18 cellular contexts compared by ENCODE assay signal in genomic region chr11:11537372-11537771, GRCh38.
"Had no signal": no experiment of that assay in that cellular context is flagged by ENCODE, and none has a peak within 500 bp of the region (broad histone marks: within the 10 kb centered on the region; RNA-seq: fewer than 3 reads in every experiment).

No MANE protein-coding gene starts in this region.

- H3K4me1 Mint-ChIP-seq: activated CD4-positive, alpha-beta memory T cell treated with anti-CD3 and anti-CD28 coated beads, Interleukin-2, amount 10 ng/mL, durations not matched to agents 7 days and 5 days; activated CD4-positive, alpha-beta T cell treated with anti-CD3 and anti-CD28 coated beads for 36 hours; naive B cell; stimulated activated effector memory CD8-positive, alpha-beta T cell treated with anti-CD3 and anti-CD28 coated beads, Interleukin-12 subunit alpha, Interleukin-12 subunit beta, amount 100 ng/mL, for 72 hours had no signal

- H3K27ac ChIP-seq: colonic mucosa, hepatocyte, VCaP had no signal

- H3K4me2 ChIP-seq: hepatocyte, SK-N-SH had no signal

- H3K27ac Mint-ChIP-seq: activated CD4-positive, alpha-beta memory T cell treated with anti-CD3 and anti-CD28 coated beads, Interleukin-2, amount 10 ng/mL, durations not matched to agents 7 days and 5 days; activated CD4-positive, alpha-beta T cell treated with anti-CD3 and anti-CD28 coated beads for 36 hours; activated T-cell treated with anti-CD3 and anti-CD28 coated beads, Interleukin-2, amount 50 U/mL, for 72 hours; naive B cell; stimulated activated effector memory CD8-positive, alpha-beta T cell treated with anti-CD3 and anti-CD28 coated beads, Interleukin-12 subunit alpha, Interleukin-12 subunit beta, amount 100 ng/mL, for 72 hours; type B pancreatic cell had no signal

- H3K4me3 Mint-ChIP-seq: activated CD4-positive, alpha-beta memory T cell treated with anti-CD3 and anti-CD28 coated beads, Interleukin-2, amount 10 ng/mL, durations not matched to agents 7 days and 5 days; activated CD4-positive, alpha-beta T cell treated with anti-CD3 and anti-CD28 coated beads for 36 hours; activated T-cell treated with anti-CD3 and anti-CD28 coated beads, Interleukin-2, amount 50 U/mL, for 72 hours; naive B cell; stimulated activated effector memory CD8-positive, alpha-beta T cell treated with anti-CD3 and anti-CD28 coated beads, Interleukin-12 subunit alpha, Interleukin-12 subunit beta, amount 100 ng/mL, for 72 hours; type B pancreatic cell had no signal

- H3K27me3 ChIP-seq: colonic mucosa, hepatocyte had no signal

- H3K36me3 Mint-ChIP-seq: naive B cell; stimulated activated effector memory CD8-positive, alpha-beta T cell treated with anti-CD3 and anti-CD28 coated beads, Interleukin-12 subunit alpha, Interleukin-12 subunit beta, amount 100 ng/mL, for 72 hours; type B pancreatic cell had no signal

- H3K9ac ChIP-seq: SK-N-SH had no signal

- H3K9me3 Mint-ChIP-seq: activated CD4-positive, alpha-beta memory T cell treated with anti-CD3 and anti-CD28 coated beads, Interleukin-2, amount 10 ng/mL, durations not matched to agents 7 days and 5 days; activated T-cell treated with anti-CD3 and anti-CD28 coated beads, Interleukin-2, amount 50 U/mL, for 72 hours; stimulated activated effector memory CD8-positive, alpha-beta T cell treated with anti-CD3 and anti-CD28 coated beads, Interleukin-12 subunit alpha, Interleukin-12 subunit beta, amount 100 ng/mL, for 72 hours; type B pancreatic cell had no signal

- H3K27me3 Mint-ChIP-seq: activated CD4-positive, alpha-beta memory T cell treated with anti-CD3 and anti-CD28 coated beads, Interleukin-2, amount 10 ng/mL, durations not matched to agents 7 days and 5 days; activated CD4-positive, alpha-beta T cell treated with anti-CD3 and anti-CD28 coated beads for 36 hours; naive B cell; type B pancreatic cell had no signal

- H3K9me3 ChIP-seq: colonic mucosa, SK-N-SH had no signal

- H3K79me2 ChIP-seq: hepatocyte had no signal

- H3K4me3 ChIP-seq: colonic mucosa, hepatocyte, lung had no signal

- H3K36me3 ChIP-seq: colonic mucosa had no signal

- DNase-seq: activated CD4-positive, alpha-beta memory T cell treated with anti-CD3 and anti-CD28 coated beads, Interleukin-2, amount 10 ng/mL, durations not matched to agents 7 days and 5 days; activated CD4-positive, alpha-beta T cell treated with anti-CD3 and anti-CD28 coated beads for 36 hours; activated gamma-delta T cell treated with Interleukin-2 at 50 U/mL for 16 hours; activated T-cell treated with anti-CD3 and anti-CD28 coated beads, Interleukin-2, amount 50 U/mL, for 72 hours; aorta; colonic mucosa; effector CD4-positive, alpha-beta T cell; kidney; midbrain; naive B cell; nucleus accumbens; T-helper 1 cell had no signal

- H2AFZ ChIP-seq: hepatocyte had no signal

- ATAC-seq: activated CD4-positive, alpha-beta T cell treated with anti-CD3 and anti-CD28 coated beads for 36 hours; activated T-cell treated with anti-CD3 and anti-CD28 coated beads, Interleukin-2, amount 50 U/mL, for 72 hours; stimulated activated effector memory CD8-positive, alpha-beta T cell treated with anti-CD3 and anti-CD28 coated beads, Interleukin-12 subunit alpha, Interleukin-12 subunit beta, amount 100 ng/mL, for 72 hours had no signal

- H3K4me1 ChIP-seq: colonic mucosa had no signal
